Comparison of ENCODE assay signal across 15 cellular contexts in genomic region chr10:88243202-88243744, GRCh38.
DNase-seq lines count a peak whose midpoint lies in the region; ATAC-seq and TF ChIP-seq lines count a peak whose summit lies in the region.
"Had no signal": no experiment of that assay in that cellular context is flagged by ENCODE, and none has a peak within 500 bp of the region (broad histone marks: within the 10 kb centered on the region; RNA-seq: fewer than 3 reads in every experiment).

No MANE protein-coding gene starts in this region.

- H3K4me3 ChIP-seq in left ventricle myocardium inferior, result peak overlapping the region; percentile 48
- peak overlapping the region; percentile 52 for H3K4me3 ChIP-seq in psoas muscle
- no peak overlapping the region for H3K4me3 ChIP-seq in aorta (ENCODE audit: low read length in 2 of 2)
- H3K4me3 ChIP-seq: SK-N-MC had no signal

- ATAC-seq in Right ventricle myocardium inferior (peak; percentile 38), psoas muscle (peak in 3 of 4 donors; percentile 40 to 69 (median 57)), aorta (ENCODE audit: low FRiP score) (peak; percentile 58)

- intact Hi-C loops in Right ventricle myocardium inferior (cut with DNase I), result loop anchor here (5.0 to 10.0 kb wide), 3 partner anchors 144 to 381 kb away; partner anchors contain the start of genes KLLN and PTEN
- intact Hi-C loops in cardiac septum (cut with DNase I), result loop anchor here (2.0 to 10.0 kb wide), 2 partner anchors 88 to 380 kb away; partner anchors contain the start of genes KLLN and PTEN
- intact Hi-C loops in left ventricle myocardium inferior (cut with micrococcal nuclease), result no loop called here
- intact Hi-C loops in psoas muscle (cut with DNase I), result loop anchor here (5.0 to 10.0 kb wide), 2 partner anchors 111 to 378 kb away; partner anchors contain the start of genes KLLN (in 1 of the 2) and PTEN (in 1 of the 2)
- intact Hi-C loops in aorta (cut with DNase I), result loop anchor here in 1 of 2 donors (10.0 kb wide), 1 partner anchor 378 kb away; the partner anchor contains the start of genes KLLN and PTEN

- H3K9me3 ChIP-seq in left ventricle myocardium inferior (replicated peaks) (no peaks in the 10 kb centered on the region), psoas muscle (no peaks in the 10 kb centered on the region), aorta (ENCODE audit: control insufficient read depth, low read length) (no peaks in the 10 kb centered on the region)

- H3K27ac ChIP-seq in left ventricle myocardium inferior (replicated peaks) (peak overlapping the region; percentile 90), psoas muscle (peak overlapping the region; percentile 82), aorta (ENCODE audit: low read depth in 1 of 2, low read length in 2 of 2) (peak overlapping the region in 1 of 2 donors; percentile 57)
- H3K27ac ChIP-seq: HL-60, SK-N-MC had no signal

- DNase-seq in Right ventricle myocardium inferior (ENCODE audit: missing footprints) (no peak), cardiac septum (ENCODE audit: low spot score) (no peak), left ventricle myocardium inferior (no peak), psoas muscle (no peak), aorta (no peak), middle frontal gyrus (ENCODE audit: extremely low spot score, low spot score) (no peak), hypothalamus (lab: John Stamatoyannopoulos, UW) (no peak), NCI-H748 treated with DMSO at 0.1 percent for 48 hours (lab: John Stamatoyannopoulos, UW) (no peak)
- DNase-seq: 8988T; CD8-positive, alpha-beta memory T cell; H7; Karpas-422; NCI-H1930 had no signal

- peaks cover 66% of the 10 kb centered on the region for H3K4me1 ChIP-seq in left ventricle myocardium inferior
- peaks cover 59% of the 10 kb centered on the region for H3K4me1 ChIP-seq in psoas muscle
- peaks cover 0 to 11% of the 10 kb centered on the region in 2 donors for H3K4me1 ChIP-seq in aorta (ENCODE audit: control insufficient read depth in 1 of 2, insufficient read depth in 2 of 2, low read length in 2 of 2)

- no peak for TF ChIP-seq CTCF in left ventricle myocardium inferior (IDR thresholded peaks at IDR 0.05; ENCODE audit: borderline replicate concordance)
- TF ChIP-seq CTCF in psoas muscle (IDR thresholded peaks at IDR 0.05), result no peak

- WGBS in psoas muscle, 3 donors, result 11 to 17% (median 15%) methylated on average over 5 of the region's 5 CpGs
- 25 to 27% methylated on average over 5 of the region's 5 CpGs for WGBS in aorta, 2 donors

- H3K36me3 ChIP-seq in left ventricle myocardium inferior (no peaks in the 10 kb centered on the region), psoas muscle (ENCODE audit: insufficient read depth in 1 of 2, low read depth in 1 of 2) (no peaks in the 10 kb centered on the region), aorta (ENCODE audit: control insufficient read depth in 1 of 2, insufficient read depth in 2 of 2, low read length in 1 of 2) (no peaks in the 10 kb centered on the region)

- H3K27me3 ChIP-seq in left ventricle myocardium inferior (ENCODE audit: low read depth) (no peaks in the 10 kb centered on the region), psoas muscle (ENCODE audit: insufficient read depth in 3 of 3, low read length in 2 of 3) (no peaks in the 10 kb centered on the region), aorta (ENCODE audit: control insufficient read depth in 1 of 2, insufficient read depth in 2 of 2, low read length in 1 of 2) (no peaks in the 10 kb centered on the region)

Comparison
In these comparisons a context has a peak if more than half of its experiments do, and no peak if none do; other contexts are left out.
1. H3K4me3 ChIP-seq: peak in left ventricle myocardium inferior (single experiment) and psoas muscle (single experiment); none in aorta (0 of 2).
2. Peak in every context shown above with its lines, with median percentiles within 50 percentile points of each other: ATAC-seq.